13 cellular contexts compared by ENCODE assay signal in the genomic region with DNA sequence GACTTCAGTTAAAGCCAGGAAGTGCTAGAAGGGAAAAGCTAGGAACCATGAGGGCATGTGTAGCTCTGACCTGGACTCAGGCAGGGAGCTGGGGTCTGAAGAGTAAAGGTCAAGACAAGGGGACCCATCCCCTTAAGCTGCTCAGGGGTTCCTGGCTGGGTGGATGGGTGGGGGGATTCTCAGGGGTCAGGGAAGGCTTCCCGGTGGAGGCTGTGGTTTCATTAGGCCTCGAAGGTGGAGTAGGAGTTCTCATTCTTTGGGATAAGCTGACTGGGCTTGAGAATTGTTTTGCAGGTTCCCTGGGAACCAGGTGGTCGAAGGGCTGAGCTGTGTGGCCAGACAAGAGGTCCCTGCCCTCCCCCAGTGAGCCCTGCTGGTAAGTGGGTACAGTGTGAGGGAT. TPM values are rescaled to one million over a fixed set of nuclear protein-coding genes. Genes with fewer than 3 reads are reported as not detected.
DNase-seq lines count a peak whose midpoint lies in the region; ATAC-seq, FAIRE-seq and TF ChIP-seq lines count a peak whose summit lies in the region.
"Had no signal": no experiment of that assay in that cellular context is flagged by ENCODE, and none has a peak within 500 bp of the region (broad histone marks: within the 10 kb centered on the region; RNA-seq: fewer than 3 reads in every experiment).

No MANE protein-coding gene starts in this region.

- no peak for TF ChIP-seq POLR2A in uterus (IDR thresholded peaks at IDR 0.05)

- H3K36me3 ChIP-seq in left ventricle myocardium inferior: peaks cover 17% of the 10 kb centered on the region
- H3K36me3 ChIP-seq in uterus: no peaks in the 10 kb centered on the region
- H3K36me3 ChIP-seq in kidney (ENCODE audit: control insufficient read depth in 1 of 2, insufficient read depth in 2 of 2, low read length in 2 of 2): no peaks in the 10 kb centered on the region

- intact Hi-C loops in left ventricle myocardium inferior (cut with micrococcal nuclease) (no loop called here), Right ventricle myocardium inferior (cut with DNase I) (no loop called here), uterus (cut with DNase I; ENCODE audit: low total_unique reads) (no loop called here), kidney (cut with DNase I) (no loop called here)

- peak overlapping the region in 1 of 2 donors; percentile 63 for H3K9ac ChIP-seq in kidney (ENCODE audit: low read length in 2 of 2)

- H3K4me3 Mint-ChIP-seq in natural killer cell treated with Interleukin-12 subunit alpha and Interleukin-12 subunit beta and Interleukin-15 and Interleukin-18, amount 100 ng/mL, for 72 hours: peak overlapping the region; percentile 38

- DNase-seq in left ventricle myocardium inferior (no peak), Right ventricle myocardium inferior (ENCODE audit: missing footprints) (no peak), coronary artery (ENCODE audit: low spot score) (no peak), uterus (no peak), kidney (no peak)
- DNase-seq in natural killer cell treated with Interleukin-12 subunit alpha and Interleukin-12 subunit beta and Interleukin-15 and Interleukin-18, amount 100 ng/mL, for 72 hours (ENCODE audit: low spot score): no peak
- DNase-seq: effector memory CD4-positive, alpha-beta T cell; NCI-H1436; stimulated activated CD4-positive, alpha-beta T cell treated with anti-CD3 and anti-CD28 coated beads, Interleukin-4, amount 100 ng/mL, for 24 hours had no signal

- ATAC-seq in Right ventricle myocardium inferior: no peak
- ATAC-seq in natural killer cell treated with Interleukin-12 subunit alpha and Interleukin-12 subunit beta and Interleukin-15 and Interleukin-18, amount 100 ng/mL, for 72 hours: no peak
- ATAC-seq in GM18519 (IDR thresholded peaks at IDR 0.05; ENCODE audit: low FRiP score, unreplicated experiment): no peak
- ATAC-seq in HG02840 (IDR thresholded peaks at IDR 0.05; ENCODE audit: low FRiP score, unreplicated experiment): no peak

- H3K4me3 ChIP-seq in left ventricle myocardium inferior (peak overlapping the region; percentile 77), coronary artery (peak overlapping the region; percentile 78), uterus (peak overlapping the region in 1 of 2 donors; percentile 71), kidney (ENCODE audit: low read length in 2 of 2) (peak overlapping the region in 1 of 2 donors; percentile 33)

- no peaks in the 10 kb centered on the region for H3K9me3 Mint-ChIP-seq in natural killer cell treated with Interleukin-12 subunit alpha and Interleukin-12 subunit beta and Interleukin-15 and Interleukin-18, amount 100 ng/mL, for 72 hours

- H3K27ac Mint-ChIP-seq in natural killer cell treated with Interleukin-12 subunit alpha and Interleukin-12 subunit beta and Interleukin-15 and Interleukin-18, amount 100 ng/mL, for 72 hours: peak overlapping the region; percentile 41 to 91

- no peak for FAIRE-seq in kidney (lab: Jason Lieb, UNC)
- FAIRE-seq: H54 had no signal

- H3K27me3 Mint-ChIP-seq in natural killer cell treated with Interleukin-12 subunit alpha and Interleukin-12 subunit beta and Interleukin-15 and Interleukin-18, amount 100 ng/mL, for 72 hours: no peaks in the 10 kb centered on the region

- H3K27ac ChIP-seq in left ventricle myocardium inferior (replicated peaks) (peak overlapping the region; percentile 92), coronary artery (peak overlapping the region; percentile 89 to 97), uterus (peak overlapping the region; percentile 93 to 94), kidney (ENCODE audit: low read depth in 2 of 2, low read length in 2 of 2) (no peak overlapping the region)

- no peak for TF ChIP-seq CTCF in left ventricle myocardium inferior (IDR thresholded peaks at IDR 0.05; ENCODE audit: borderline replicate concordance)
- TF ChIP-seq CTCF in coronary artery (IDR thresholded peaks at IDR 0.05): no peak
- no peak for TF ChIP-seq CTCF in uterus (IDR thresholded peaks at IDR 0.05)
- TF ChIP-seq CTCF in kidney (IDR thresholded peaks at IDR 0.05; ENCODE audit: borderline replicate concordance, extremely low read depth, insufficient read depth): no peak

- H3K27me3 ChIP-seq in left ventricle myocardium inferior (ENCODE audit: low read depth) (no peaks in the 10 kb centered on the region), uterus (no peaks in the 10 kb centered on the region)

- H3K9me3 ChIP-seq in left ventricle myocardium inferior (replicated peaks): no peaks in the 10 kb centered on the region
- H3K9me3 ChIP-seq in uterus: no peaks in the 10 kb centered on the region
- no peaks in the 10 kb centered on the region for H3K9me3 ChIP-seq in kidney (ENCODE audit: control insufficient read depth in 1 of 2, low read length in 2 of 2)

- H3K4me1 ChIP-seq in left ventricle myocardium inferior (peaks cover 77% of the 10 kb centered on the region), uterus (peaks cover 11 to 19% of the 10 kb centered on the region in 2 donors), kidney (ENCODE audit: control insufficient read depth in 1 of 2, insufficient read depth in 1 of 2, low read depth in 1 of 2, low read length in 2 of 2) (peaks cover 15 to 22% of the 10 kb centered on the region in 2 donors)

- peaks cover 28 to 34% of the 10 kb centered on the region in 2 donors for H3K4me1 Mint-ChIP-seq in natural killer cell treated with Interleukin-12 subunit alpha and Interleukin-12 subunit beta and Interleukin-15 and Interleukin-18, amount 100 ng/mL, for 72 hours (ENCODE audit: low read depth in 2 of 2)

- H3K36me3 Mint-ChIP-seq in natural killer cell treated with Interleukin-12 subunit alpha and Interleukin-12 subunit beta and Interleukin-15 and Interleukin-18, amount 100 ng/mL, for 72 hours: no peaks in the 10 kb centered on the region

RNA-seq across cellular contexts. Expression of gene PHETA2, which starts 1.2 kb away (rescaled TPM):
- total RNA-seq in left ventricle myocardium inferior (3.4 TPM), Right ventricle myocardium inferior (6.2 TPM), uterus (10 to 100 TPM; 16.8 to 39.7 (median 18.7) TPM), kidney (10.4 TPM)
- 1 to 10 TPM; 1.5 TPM for total RNA-seq in natural killer cell treated with Interleukin-12 subunit alpha and Interleukin-12 subunit beta and Interleukin-15 and Interleukin-18, amount 100 ng/mL, for 72 hours
- 6.3 TPM for polyA plus RNA-seq in kidney (ENCODE audit: insufficient read depth, low read depth, low replicate concordance)

RNA-seq across cellular contexts. Expression of gene SMDT1, which starts 4.2 kb away (rescaled TPM):
- total RNA-seq in left ventricle myocardium inferior (153 TPM), Right ventricle myocardium inferior (172 TPM), uterus (10 to 100 TPM in 3 of 4 donors, 1 to 10 TPM in 1; 8.3 to 98.0 (median 33.2) TPM), kidney (113 TPM)
- 10 to 100 TPM; 41.6 to 77.5 TPM for total RNA-seq in natural killer cell treated with Interleukin-12 subunit alpha and Interleukin-12 subunit beta and Interleukin-15 and Interleukin-18, amount 100 ng/mL, for 72 hours
- 264 TPM for polyA plus RNA-seq in kidney (ENCODE audit: insufficient read depth, low read depth, low replicate concordance)

RNA-seq across cellular contexts. Expression of gene NAGA, which starts 4.7 kb away (rescaled TPM):
- total RNA-seq in left ventricle myocardium inferior: 11.7 TPM
- 14.3 TPM for total RNA-seq in Right ventricle myocardium inferior
- 10 to 100 TPM; 22.6 to 24.2 TPM for total RNA-seq in natural killer cell treated with Interleukin-12 subunit alpha and Interleukin-12 subunit beta and Interleukin-15 and Interleukin-18, amount 100 ng/mL, for 72 hours
- total RNA-seq in uterus: 10 to 100 TPM in 3 of 4 donors, 1 to 10 TPM in 1; 9.5 to 44.0 (median 28.8) TPM
- total RNA-seq in kidney: 29.8 TPM
- 27.0 TPM for polyA plus RNA-seq in kidney (ENCODE audit: insufficient read depth, low read depth, low replicate concordance)

RNA-seq across cellular contexts. Expression of gene NDUFA6, which starts 15.3 kb away (rescaled TPM):
- total RNA-seq in left ventricle myocardium inferior (270 TPM), Right ventricle myocardium inferior (296 TPM), uterus (100 to 1,000 TPM in 1 of 4 donors, 10 to 100 TPM in 3; 36.5 to 116 (median 46.0) TPM), kidney (69.0 TPM)
- total RNA-seq in natural killer cell treated with Interleukin-12 subunit alpha and Interleukin-12 subunit beta and Interleukin-15 and Interleukin-18, amount 100 ng/mL, for 72 hours: 10 to 100 TPM; 47.8 to 99.5 TPM
- polyA plus RNA-seq in kidney (ENCODE audit: insufficient read depth, low read depth, low replicate concordance): 317 TPM

RNA-seq across cellular contexts. Expression of gene CYP2D6, which starts 55.3 kb away (rescaled TPM):
- total RNA-seq in left ventricle myocardium inferior (0.16 TPM), Right ventricle myocardium inferior (not detected), uterus (1 to 10 TPM in 1 of 4 donors, under 1 TPM in 1, not detected in 2; 0.62 to 2.0 TPM), kidney (3.2 TPM)
- 1 to 10 TPM; 1.7 to 6.1 TPM for total RNA-seq in natural killer cell treated with Interleukin-12 subunit alpha and Interleukin-12 subunit beta and Interleukin-15 and Interleukin-18, amount 100 ng/mL, for 72 hours
- 0.39 TPM for polyA plus RNA-seq in kidney (ENCODE audit: insufficient read depth, low read depth, low replicate concordance)
- total RNA-seq: RPMI7951 had no signal

Comparison
In these comparisons a context has a peak if more than half of its experiments do, and no peak if none do; other contexts are left out.
1. H3K27ac ChIP-seq: peak in left ventricle myocardium inferior (single experiment), coronary artery (2 of 2) and uterus (2 of 2); none in kidney (0 of 2).